ENCODE assay signal across 8 cellular contexts in genomic region chr10:33116293-33116697, GRCh38.
DNase-seq lines count a peak whose midpoint lies in the region; ATAC-seq, FAIRE-seq and TF ChIP-seq lines count a peak whose summit lies in the region.

No MANE protein-coding gene starts in this region.

- H3K27ac ChIP-seq in right lobe of liver (no peak overlapping the region), small intestine (ENCODE audit: low read depth in 1 of 2, low read length in 1 of 2) (no peak overlapping the region)

- peaks cover 3% of the 10 kb centered on the region for H3K9me3 Mint-ChIP-seq in activated CD4-positive, alpha-beta T cell treated with anti-CD3 and anti-CD28 coated beads for 36 hours (ENCODE audit: low read depth)
- peaks cover 0 to 2% (median 0%) of the 10 kb centered on the region in 5 experiments for H3K9me3 Mint-ChIP-seq in brain

- H3K27ac Mint-ChIP-seq in activated CD4-positive, alpha-beta T cell treated with anti-CD3 and anti-CD28 coated beads for 36 hours: peak overlapping the region; percentile 62
- no peak overlapping the region for H3K27ac Mint-ChIP-seq in brain

- POLR2A ChIA-PET in activated CD4-positive, alpha-beta T cell treated with anti-CD3 and anti-CD28 coated beads for 36 hours (lab: Charles Lee): interaction anchor here (0.8 to 1.1 kb wide), 3 partner anchors 27 to 107 kb away, joined by 3 to 4 read pairs (median 3); no protein-coding TSS in a partner anchor

- no peak overlapping the region for H3K4me3 Mint-ChIP-seq in activated CD4-positive, alpha-beta T cell treated with anti-CD3 and anti-CD28 coated beads for 36 hours
- H3K4me3 Mint-ChIP-seq in brain: peak overlapping the region in 1 of 5 experiments; percentile 12

- H3K27me3 ChIP-seq in right lobe of liver: no peaks in the 10 kb centered on the region
- H3K27me3 ChIP-seq in small intestine (ENCODE audit: control insufficient read depth in 2 of 2, insufficient read depth in 2 of 2, low read length in 2 of 2): no peaks in the 10 kb centered on the region

- no peaks in the 10 kb centered on the region for H3K4me1 ChIP-seq in right lobe of liver
- H3K4me1 ChIP-seq in small intestine (ENCODE audit: control insufficient read depth in 2 of 2, insufficient read depth in 1 of 2, low read depth in 1 of 2, low read length in 1 of 2): peaks cover 0 to 3% of the 10 kb centered on the region in 2 donors

- H3K4me3 ChIP-seq in right lobe of liver: no peak overlapping the region
- H3K4me3 ChIP-seq in small intestine (ENCODE audit: low read depth in 1 of 2, low read length in 2 of 2): no peak overlapping the region

- CTCF ChIA-PET in activated CD4-positive, alpha-beta T cell treated with anti-CD3 and anti-CD28 coated beads for 36 hours (lab: Charles Lee): interaction anchor here (0.9 to 1.7 kb wide), 9 partner anchors 9 to 136 kb away, joined by 3 to 7 read pairs (median 5); no protein-coding TSS in a partner anchor

- TF ChIP-seq CTCF in brain (conservative IDR thresholded peaks at IDR 0.05): peak; percentile 56 to 73
- TF ChIP-seq CTCF in right lobe of liver (IDR thresholded peaks at IDR 0.05): peak; percentile 28 to 56 (median 44)

- peaks cover 2% of the 10 kb centered on the region for H3K36me3 Mint-ChIP-seq in activated CD4-positive, alpha-beta T cell treated with anti-CD3 and anti-CD28 coated beads for 36 hours (ENCODE audit: low read depth)
- H3K36me3 Mint-ChIP-seq in brain: no peaks in the 10 kb centered on the region

- TF ChIP-seq POLR2A in right lobe of liver (IDR thresholded peaks at IDR 0.05): no peak

- H3K27me3 Mint-ChIP-seq in activated CD4-positive, alpha-beta T cell treated with anti-CD3 and anti-CD28 coated beads for 36 hours: no peaks in the 10 kb centered on the region
- peaks cover 9% of the 10 kb centered on the region for H3K27me3 Mint-ChIP-seq in brain

- ATAC-seq in activated CD4-positive, alpha-beta T cell treated with anti-CD3 and anti-CD28 coated beads for 36 hours: peak; percentile 12
- ATAC-seq in right lobe of liver: peak; percentile 53 to 67 (median 62)

- DNase-seq in activated CD4-positive, alpha-beta T cell treated with anti-CD3 and anti-CD28 coated beads for 36 hours: no peak
- DNase-seq in activated CD4-positive, alpha-beta T cell treated with anti-CD3 and anti-CD28 coated beads for 4 hours: no peak
- DNase-seq in NCI-H146 treated with DMSO at 0.1 percent for 48 hours (lab: John Stamatoyannopoulos, UW; ENCODE audit: unreplicated experiment) (peak; percentile 12), right lobe of liver (no peak), NOMO-1 (lab: John Stamatoyannopoulos, UW; ENCODE audit: unreplicated experiment in 2 of 2) (no peak), small intestine (no peak)
- no peak for DNase-seq in stimulated activated CD4-positive, alpha-beta T cell treated with anti-CD3 and anti-CD28 coated beads, Interleukin-12 subunit alpha, Interleukin-12 subunit beta, amount 100 ng/mL, for 4 hours

- H3K9me3 ChIP-seq in right lobe of liver: no peaks in the 10 kb centered on the region
- no peaks in the 10 kb centered on the region for H3K9me3 ChIP-seq in small intestine (ENCODE audit: control insufficient read depth, low read depth)

- H3K36me3 ChIP-seq in right lobe of liver: no peaks in the 10 kb centered on the region
- H3K36me3 ChIP-seq in small intestine (ENCODE audit: control insufficient read depth in 2 of 2, insufficient read depth in 2 of 2, low read length in 2 of 2): no peaks in the 10 kb centered on the region

- FAIRE-seq in small intestine (lab: Jason Lieb, UNC): no peak

- intact Hi-C loops in activated CD4-positive, alpha-beta T cell treated with anti-CD3 and anti-CD28 coated beads for 36 hours (cut with DNase I, micrococcal nuclease): loop anchor here (1.0 to 10.0 kb wide), 4 partner anchors 15 to 1061 kb away; partner anchors contain the start of gene KIF5B (in 1 of the 2)
- intact Hi-C loops in right lobe of liver (cut with DNase I): no loop called here

- H3K4me1 Mint-ChIP-seq in activated CD4-positive, alpha-beta T cell treated with anti-CD3 and anti-CD28 coated beads for 36 hours: peaks cover 86% of the 10 kb centered on the region
- H3K4me1 Mint-ChIP-seq in brain: peaks cover 52% of the 10 kb centered on the region

- WGBS in right lobe of liver (ENCODE audit: insufficient coverage, low coverage, low lambda C conversion rate, missing lambda C conversion rate): 40% methylated on average over 2 of the region's 5 CpGs
- WGBS in small intestine, 3 donors: 50 to 58% (median 54%) methylated on average over 5 of the region's 5 CpGs

Comparison
In these comparisons a context has a peak if more than half of its experiments do, and no peak if none do; other contexts are left out.
1. intact Hi-C loops: an anchor here in activated CD4-positive, alpha-beta T cell treated with anti-CD3 and anti-CD28 coated beads for 36 hours (1.0 to 10.0 kb wide); none called in right lobe of liver.